In genomic region chr2:14608245-14608644, GRCh38 we compare ENCODE assay signal across 10 cellular contexts. TPM values are rescaled to one million over a fixed set of nuclear protein-coding genes. Genes with fewer than 3 reads are reported as not detected.
"Had no signal": no experiment of that assay in that cellular context is flagged by ENCODE, and none has a peak within 500 bp of the region (broad histone marks: within the 10 kb centered on the region; RNA-seq: fewer than 3 reads in every experiment).

No MANE protein-coding gene starts in this region.

- H3K9ac ChIP-seq: GM23248, KMS-11 had no signal

- H3K4me2 ChIP-seq: KMS-11 had no signal

- DNase-seq: GM23248, GOT3, H7, HFFc6, KBM-7 had no signal

- H2AFZ ChIP-seq: GM23248 had no signal

- ATAC-seq: HCT116 had no signal

- H3K4me3 ChIP-seq: GM23248, HAP-1 had no signal

- H3K36me3 ChIP-seq: HAP-1 had no signal

- FAIRE-seq: HTR-8/SVneo had no signal

- H3K4me1 ChIP-seq: HAP-1 had no signal

- H3K9me3 ChIP-seq: HAP-1 had no signal

- H3K27ac ChIP-seq: GM23248, KMS-11 had no signal

RNA-seq across cellular contexts. Expression of gene LRATD1, which starts 24.3 kb away (rescaled TPM):
- polyA plus RNA-seq: IgD-negative memory B cell had no signal
